ENCODE assay signal across 8 cellular contexts in genomic region chr14:63770187-63770807, GRCh38. TPM values are rescaled to one million over a fixed set of nuclear protein-coding genes. Genes with fewer than 3 reads are reported as not detected.
DNase-seq lines count a peak whose midpoint lies in the region; ATAC-seq and TF ChIP-seq lines count a peak whose summit lies in the region.

No MANE protein-coding gene starts in this region.

- H2AFZ ChIP-seq in PC-3 (ENCODE audit: low read length): no peak overlapping the region
- no peak overlapping the region for H2AFZ ChIP-seq in smooth muscle cell (ENCODE audit: low read depth)

- H3K9ac ChIP-seq in PC-3 (ENCODE audit: low read length): no peak overlapping the region
- H3K9ac ChIP-seq in smooth muscle cell (ENCODE audit: low read depth): no peak overlapping the region

- no peak overlapping the region for H3K27ac ChIP-seq in PC-3 (ENCODE audit: low read length)
- no peak overlapping the region for H3K27ac ChIP-seq in smooth muscle cell (ENCODE audit: low read depth)

- intact Hi-C loops in PC-3 (cut with micrococcal nuclease) (loop anchor here (1.0 to 10.0 kb wide), 8 partner anchors 17 to 1605 kb away; partner anchors contain the start of genes PPP2R5E and SGPP1), head of caudate nucleus (cut with DNase I) (no loop called here)

- no peaks in the 10 kb centered on the region for H4K20me1 ChIP-seq in PC-3 (ENCODE audit: low read length)
- H4K20me1 ChIP-seq in smooth muscle cell (ENCODE audit: low read depth): no peaks in the 10 kb centered on the region

- WGBS in smooth muscle cell (ENCODE audit: low lambda C conversion rate): 44% methylated on average over 3 of the region's 3 CpGs

- DNase-seq in GDM1 (lab: John Stamatoyannopoulos, UW) (peak; percentile 33), HEK293T (ENCODE audit: extremely low spot score) (peak; percentile 43), PC-3 (peak; percentile 79), head of caudate nucleus (peak in 38 of 42 donors; percentile 10 to 84 (median 58)), smooth muscle cell (lab: John Stamatoyannopoulos, UW; ENCODE audit: unreplicated experiment) (no peak), mesenteric fat pad (ENCODE audit: low spot score) (no peak)
- peak; percentile 17 for DNase-seq in activated gamma-delta T cell treated with anti-CD3 and anti-CD28 coated beads, Interleukin-2, amount 50 U/mL, for 16 hours (ENCODE audit: low read depth)

- H3K36me3 ChIP-seq in PC-3 (ENCODE audit: low read depth, low read length) (no peaks in the 10 kb centered on the region), smooth muscle cell (ENCODE audit: low read depth) (no peaks in the 10 kb centered on the region)

- H3K9me3 ChIP-seq in PC-3 (ENCODE audit: low read length) (no peaks in the 10 kb centered on the region), smooth muscle cell (replicated peaks; ENCODE audit: low read depth) (no peaks in the 10 kb centered on the region)

- BruUV-seq in PC-3 (replicated peaks; lab: Mats Ljungman, UMichigan): no TSS peak

- H3K4me3 ChIP-seq in PC-3 (ENCODE audit: low read length) (no peak overlapping the region), smooth muscle cell (no peak overlapping the region)

- no peaks in the 10 kb centered on the region for H3F3A ChIP-seq in PC-3 (ENCODE audit: low read length, unreplicated experiment)
- H3F3A ChIP-seq in smooth muscle cell (ENCODE audit: low read depth): no peaks in the 10 kb centered on the region

- CTCF ChIA-PET in HEK293T (lab: Yijun Ruan, JAX) (interaction anchor here (0.7 to 1.2 kb wide), 6 partner anchors 9 to 1291 kb away, joined by 3 to 7 read pairs (median 5); no protein-coding TSS in a partner anchor), PC-3 (lab: Charles Lee) (interaction anchor here (0.5 to 1.5 kb wide), 26 partner anchors 9 to 533 kb away, joined by 3 to 26 read pairs (median 4); partner anchors contain the start of genes PPP2R5E, SGPP1 and WDR89)

- H3K9me2 ChIP-seq in PC-3 (replicated peaks; ENCODE audit: low read length): no peaks in the 10 kb centered on the region

- ATAC-seq in PC-3: peak; percentile 99
- no peak for ATAC-seq in GM19023 (IDR thresholded peaks at IDR 0.05; ENCODE audit: unreplicated experiment)

- H3K4me1 ChIP-seq in PC-3 (ENCODE audit: insufficient read depth, low read length) (no peaks in the 10 kb centered on the region), smooth muscle cell (ENCODE audit: low read depth) (no peaks in the 10 kb centered on the region)

- peak; percentile 90 for TF ChIP-seq CTCF in PC-3 (conservative IDR thresholded peaks at IDR 0.05; ENCODE audit: low read depth, low read length)
- TF ChIP-seq CTCF in smooth muscle cell (IDR thresholded peaks at IDR 0.05; ENCODE audit: borderline replicate concordance, insufficient read depth, poor library complexity, severe bottlenecking): peak; percentile 61

- H3K79me2 ChIP-seq in PC-3 (ENCODE audit: low read length): no peaks in the 10 kb centered on the region
- H3K79me2 ChIP-seq in smooth muscle cell (ENCODE audit: low read depth): no peaks in the 10 kb centered on the region

- H3K4me2 ChIP-seq in PC-3 (ENCODE audit: low read length) (no peak overlapping the region), smooth muscle cell (no peak overlapping the region)

- H3K27me3 ChIP-seq in PC-3 (ENCODE audit: low read length) (no peaks in the 10 kb centered on the region), smooth muscle cell (ENCODE audit: low read depth) (no peaks in the 10 kb centered on the region)

- POLR2A ChIA-PET in HEK293T (lab: Yijun Ruan, JAX): interaction anchor here (1.0 kb wide), 1 partner anchor 227 kb away, joined by 3 read pairs; the partner anchor contains the start of gene PPP2R5E
- POLR2A ChIA-PET in PC-3 (lab: Charles Lee; ENCODE audit: unreplicated experiment): interaction anchor here (0.6 to 1.0 kb wide), 5 partner anchors 17 to 182 kb away, joined by 3 to 9 read pairs (median 6); partner anchors contain the start of gene WDR89

TF ChIP-seq in HEK293T, 16 proteins besides CTCF, POLR2A, EP300 and RAD21:
- TF ChIP-seq ARNT (IDR thresholded peaks at IDR 0.05) (no peak), NFRKB (IDR thresholded peaks at IDR 0.05) (no peak)

RNA-seq across cellular contexts. Expression of gene SGPP1, which starts 42.4 kb away (rescaled TPM):
- total RNA-seq in PC-3 (2014; rRNA removed): 15.9 and 19.3 TPM in 2 replicates
- 25.8 and 30.0 TPM in 2 replicates for total RNA-seq in smooth muscle cell
- 13.4 and 16.0 TPM in 2 replicates for polyA plus RNA-seq in smooth muscle cell
- total RNA-seq in mesenteric fat pad: 20.2 TPM

Comparison
In these comparisons a context has a peak if more than half of its experiments do, and no peak if none do; other contexts are left out.
1. DNase-seq: peak in GDM1 (single experiment), HEK293T (single experiment), PC-3 (single experiment), activated gamma-delta T cell treated with anti-CD3 and anti-CD28 coated beads, Interleukin-2, amount 50 U/mL, for 16 hours (single experiment) and head of caudate nucleus (38 of 42); none in smooth muscle cell (single experiment) and mesenteric fat pad (single experiment).